Comparison of ENCODE assay signal across 24 cellular contexts in the genomic region with DNA sequence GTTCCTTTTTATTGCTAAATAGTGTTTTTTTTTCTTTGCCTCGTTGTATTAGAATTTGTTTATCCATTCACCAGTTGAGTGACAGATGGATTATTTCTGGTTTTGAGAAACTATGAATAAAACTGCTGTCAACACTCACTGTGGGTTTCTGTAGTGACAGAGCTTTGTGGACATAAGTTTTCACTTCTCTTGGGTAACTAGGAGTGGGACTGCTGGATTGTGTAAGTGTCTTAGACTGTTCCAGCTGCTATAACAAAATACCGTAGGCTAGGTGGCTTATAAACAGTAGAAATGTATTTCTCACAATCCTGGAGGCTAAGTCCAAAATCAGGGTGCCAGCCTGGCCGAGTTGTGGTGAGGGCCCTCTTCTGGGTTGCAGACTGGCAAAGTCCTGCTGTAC.
"Had no signal": no experiment of that assay in that cellular context is flagged by ENCODE, and none has a peak within 500 bp of the region (broad histone marks: within the 10 kb centered on the region; RNA-seq: fewer than 3 reads in every experiment).

No MANE protein-coding gene starts in this region.

- ATAC-seq: effector memory CD8-positive, alpha-beta T cell; gastrocnemius medialis; left lung; lower lobe of right lung; natural killer cell; T-cell had no signal

- H2AFZ ChIP-seq: neural progenitor cell had no signal

- H3K9me3 Mint-ChIP-seq: activated naive CD4-positive, alpha-beta T cell treated with anti-CD3 and anti-CD28 coated beads for 36 hours; activated naive CD8-positive, alpha-beta T cell treated with anti-CD3 and anti-CD28 coated beads, Interleukin-2, amount 10 ng/mL, durations not matched to agents 7 days and 5 days; effector memory CD8-positive, alpha-beta T cell; natural killer cell; neural progenitor cell; T-cell had no signal

- H3K4me3 Mint-ChIP-seq: activated naive CD4-positive, alpha-beta T cell treated with anti-CD3 and anti-CD28 coated beads for 36 hours; activated naive CD8-positive, alpha-beta T cell treated with anti-CD3 and anti-CD28 coated beads, Interleukin-2, amount 10 ng/mL, durations not matched to agents 7 days and 5 days; effector memory CD8-positive, alpha-beta T cell; natural killer cell; neural progenitor cell; T-cell had no signal

- H3K27ac ChIP-seq: gastrocnemius medialis, left lung, lower lobe of right lung, neural progenitor cell, right atrium auricular region, testis, transverse colon, WERI-Rb-1 had no signal

- H3K36me3 ChIP-seq: gastrocnemius medialis, left lung, lower lobe of right lung, neural progenitor cell, right atrium auricular region, transverse colon, WERI-Rb-1 had no signal

- H3K36me3 Mint-ChIP-seq: activated naive CD8-positive, alpha-beta T cell treated with anti-CD3 and anti-CD28 coated beads, Interleukin-2, amount 10 ng/mL, durations not matched to agents 7 days and 5 days; natural killer cell; neural progenitor cell; T-cell had no signal

- H3K4me2 ChIP-seq: neural progenitor cell had no signal

- DNase-seq: activated CD4-positive, alpha-beta T cell treated with anti-CD3 and anti-CD28 coated beads for 1 hour; activated CD4-positive, alpha-beta T cell treated with anti-CD3 and anti-CD28 coated beads, Interleukin-2, amount 50 U/mL, for 48 hours; activated effector memory CD4-positive, alpha-beta T cell treated with anti-CD3 and anti-CD28 coated beads, Interleukin-2, amount 50 U/mL, for 16 hours; activated naive CD8-positive, alpha-beta T cell treated with anti-CD3 and anti-CD28 coated beads, Interleukin-2, amount 10 ng/mL, durations not matched to agents 7 days and 5 days; amniotic stem cell; caudate nucleus; cortex of kidney; effector memory CD8-positive, alpha-beta T cell; erythroblast; gastrocnemius medialis; glutamatergic neuron; left lung; lower lobe of right lung; mesendoderm; natural killer cell; stimulated activated naive CD8-positive, alpha-beta T cell treated with anti-CD3 and anti-CD28 coated beads, Interleukin-15, Interleukin-2, amounts not matched to agents 100 U/mL and 50 U/mL, for 24 hours; T-cell; T1000; testis; transverse colon; WERI-Rb-1 had no signal

- H3K27me3 ChIP-seq: gastrocnemius medialis, left lung, neural progenitor cell, right atrium auricular region, testis, transverse colon had no signal

- H3K4me3 ChIP-seq: gastrocnemius medialis, left lung, lower lobe of right lung, neural progenitor cell, right atrium auricular region, testis, transverse colon had no signal

- H3K4me1 ChIP-seq: gastrocnemius medialis, left lung, lower lobe of right lung, right atrium auricular region, testis had no signal

- H3K27ac Mint-ChIP-seq: activated naive CD8-positive, alpha-beta T cell treated with anti-CD3 and anti-CD28 coated beads, Interleukin-2, amount 10 ng/mL, durations not matched to agents 7 days and 5 days; effector memory CD8-positive, alpha-beta T cell; natural killer cell; neural progenitor cell; T-cell had no signal
